12 cellular contexts compared by ENCODE assay signal in genomic region chr22:24303007-24303406, GRCh38. TPM values are rescaled to one million over a fixed set of nuclear protein-coding genes. Genes with fewer than 3 reads are reported as not detected.
DNase-seq lines count a peak whose midpoint lies in the region; TF ChIP-seq lines count a peak whose summit lies in the region.
"Had no signal": no experiment of that assay in that cellular context is flagged by ENCODE, and none has a peak within 500 bp of the region (broad histone marks: within the 10 kb centered on the region; RNA-seq: fewer than 3 reads in every experiment).

No MANE protein-coding gene starts in this region.

- H3K14ac ChIP-seq in trophoblast cell (ENCODE audit: low read length), result no peak overlapping the region

- H4K91ac ChIP-seq in trophoblast cell (ENCODE audit: low read depth, low read length), result no peak overlapping the region

- H3K4ac ChIP-seq in trophoblast cell (ENCODE audit: low read depth, low read length), result no peak overlapping the region

- peaks cover 48 to 96% (median 92%) of the 10 kb centered on the region in 4 donors for H3K4me1 ChIP-seq in esophagus muscularis mucosa
- H3K4me1 ChIP-seq in trophoblast cell (ENCODE audit: control insufficient read depth in 1 of 2, insufficient read depth in 2 of 2, low read length in 2 of 2), result peaks cover 8 to 16% of the 10 kb centered on the region in 2 experiments

- peak overlapping the region; percentile 17 for H3K18ac ChIP-seq in trophoblast cell (ENCODE audit: low read length)

- H3K27ac ChIP-seq in esophagus muscularis mucosa (replicated peaks in 1 of 4) (peak overlapping the region; percentile 78 to 85 (median 80)), trophoblast cell (ENCODE audit: low read depth, low read length) (peak overlapping the region; percentile 75)

- TF ChIP-seq CTCF in CD14-positive monocyte (IDR thresholded peaks at IDR 0.05), result no peak
- no peak for TF ChIP-seq CTCF in esophagus muscularis mucosa (IDR thresholded peaks at IDR 0.05)

- H3K4me3 ChIP-seq in esophagus muscularis mucosa (no peak overlapping the region), trophoblast cell (ENCODE audit: low read depth, low read length) (no peak overlapping the region)

- peak overlapping the region in 6 of 7 donors; percentile 19 to 86 (median 66) for H3K27ac Mint-ChIP-seq in CD14-positive monocyte
- H3K27ac Mint-ChIP-seq in activated T-cell treated with anti-CD3 and anti-CD28 coated beads, Interleukin-2, amount 50 U/mL, for 24 hours, result no peak overlapping the region
- H3K27ac Mint-ChIP-seq in activated T-helper 2 cell treated with anti-CD3 and anti-CD28 coated beads, Interferon-gamma antibody, Interleukin-2, Interleukin-4, amounts not matched to agents 10 μg/mL and 5 μg/mL and 100 μg/mL, durations not matched to agents 14 hours and 24 hours and 36 hours, result no peak overlapping the region

- no peak for TF ChIP-seq EP300 in esophagus muscularis mucosa (IDR thresholded peaks at IDR 0.05)

- no peak overlapping the region for H2BK5ac ChIP-seq in trophoblast cell (ENCODE audit: low read depth, low read length, poor library complexity)

- H3K9me3 ChIP-seq in esophagus muscularis mucosa (no peaks in the 10 kb centered on the region), trophoblast cell (ENCODE audit: insufficient read depth, low read depth, low read length) (no peaks in the 10 kb centered on the region)

- H3K4me2 ChIP-seq in trophoblast cell (ENCODE audit: low read length), result peak overlapping the region; percentile 36

- no peak overlapping the region for H2BK120ac ChIP-seq in trophoblast cell (ENCODE audit: insufficient read depth, low read length, poor library complexity)

- no peak overlapping the region for H3K23ac ChIP-seq in trophoblast cell (ENCODE audit: low read length)

- TF ChIP-seq POLR2A in esophagus muscularis mucosa (IDR thresholded peaks at IDR 0.05; ENCODE audit: low read depth), result no peak

- peak overlapping the region in 1 of 2 donors; percentile 75 for H3K4me3 Mint-ChIP-seq in CD14-positive monocyte
- H3K4me3 Mint-ChIP-seq in activated T-cell treated with anti-CD3 and anti-CD28 coated beads, Interleukin-2, amount 50 U/mL, for 24 hours, result no peak overlapping the region
- no peak overlapping the region for H3K4me3 Mint-ChIP-seq in activated T-helper 2 cell treated with anti-CD3 and anti-CD28 coated beads, Interferon-gamma antibody, Interleukin-2, Interleukin-4, amounts not matched to agents 10 μg/mL and 5 μg/mL and 100 μg/mL, durations not matched to agents 14 hours and 24 hours and 36 hours (ENCODE audit: low read depth)

- peaks cover 1% of the 10 kb centered on the region for H3K79me1 ChIP-seq in trophoblast cell (ENCODE audit: low read length)

- intact Hi-C loops in CD14-positive monocyte (cut with micrococcal nuclease), result no loop called here
- intact Hi-C loops in esophagus muscularis mucosa (cut with DNase I), result no loop called here
- intact Hi-C loops in activated T-helper 2 cell treated with anti-CD3 and anti-CD28 coated beads, Interferon-gamma antibody, Interleukin-2, Interleukin-4, amounts not matched to agents 10 μg/mL and 5 μg/mL and 100 μg/mL, durations not matched to agents 14 hours and 24 hours and 36 hours (cut with micrococcal nuclease), result no loop called here

- H4K12ac ChIP-seq in trophoblast cell (ENCODE audit: low read depth, low read length), result no peak overlapping the region

- H2AFZ ChIP-seq in trophoblast cell (ENCODE audit: insufficient read depth, low read length, poor library complexity), result no peak overlapping the region

- 31% methylated on average over 4 of the region's 4 CpGs for WGBS in esophagus muscularis mucosa
- no CpG with 5 or more reads among the region's 4 CpGs for WGBS in trophoblast cell (ENCODE audit: extremely low coverage, insufficient coverage, insufficient read length)

- H3K9me3 Mint-ChIP-seq in CD14-positive monocyte, result no peaks in the 10 kb centered on the region
- no peaks in the 10 kb centered on the region for H3K9me3 Mint-ChIP-seq in activated T-cell treated with anti-CD3 and anti-CD28 coated beads, Interleukin-2, amount 50 U/mL, for 24 hours
- H3K9me3 Mint-ChIP-seq in activated T-helper 2 cell treated with anti-CD3 and anti-CD28 coated beads, Interferon-gamma antibody, Interleukin-2, Interleukin-4, amounts not matched to agents 10 μg/mL and 5 μg/mL and 100 μg/mL, durations not matched to agents 14 hours and 24 hours and 36 hours, result no peaks in the 10 kb centered on the region
- H3K9me3 Mint-ChIP-seq: activated B cell treated with CpG ODN at 0.5 μM for 24 hours had no signal

- H3K27me3 ChIP-seq in esophagus muscularis mucosa (no peaks in the 10 kb centered on the region), trophoblast cell (ENCODE audit: insufficient read depth, low read length) (no peaks in the 10 kb centered on the region)

- peaks cover 31 to 33% of the 10 kb centered on the region in 2 donors for H3K36me3 Mint-ChIP-seq in CD14-positive monocyte
- H3K36me3 Mint-ChIP-seq in activated T-cell treated with anti-CD3 and anti-CD28 coated beads, Interleukin-2, amount 50 U/mL, for 24 hours (ENCODE audit: low read depth), result peaks cover 63% of the 10 kb centered on the region
- H3K36me3 Mint-ChIP-seq in activated T-helper 2 cell treated with anti-CD3 and anti-CD28 coated beads, Interferon-gamma antibody, Interleukin-2, Interleukin-4, amounts not matched to agents 10 μg/mL and 5 μg/mL and 100 μg/mL, durations not matched to agents 14 hours and 24 hours and 36 hours (ENCODE audit: low read depth), result peaks cover 53% of the 10 kb centered on the region

- no peak overlapping the region for H2BK12ac ChIP-seq in trophoblast cell (ENCODE audit: low read length)

- H3K9ac ChIP-seq in trophoblast cell (ENCODE audit: low read length), result no peak overlapping the region

- H3K36me3 ChIP-seq in esophagus muscularis mucosa, result peaks cover 0 to 12% (median 2%) of the 10 kb centered on the region in 4 donors
- peaks cover 4 to 7% of the 10 kb centered on the region in 2 experiments for H3K36me3 ChIP-seq in trophoblast cell (ENCODE audit: control insufficient read depth in 1 of 2, insufficient read depth in 2 of 2, low read length in 2 of 2)

- peaks cover 2% of the 10 kb centered on the region for H3K79me2 ChIP-seq in trophoblast cell (ENCODE audit: control insufficient read depth, insufficient read depth, low read length, poor library complexity)

- DNase-seq in CD14-positive monocyte (ENCODE audit: low spot score) (no peak), NCI-H748 (lab: John Stamatoyannopoulos, UW; ENCODE audit: unreplicated experiment) (peak; percentile 73), esophagus muscularis mucosa (ENCODE audit: extremely low spot score) (no peak), trophoblast cell (peak in 1 of 2 donors; percentile 39), NCI-H2081 treated with DMSO at 0.1 percent for 48 hours (lab: John Stamatoyannopoulos, UW) (no peak)
- no peak for DNase-seq in activated effector memory CD4-positive, alpha-beta T cell treated with Interleukin-2 at 50 U/mL for 16 hours
- DNase-seq in activated T-cell treated with anti-CD3 and anti-CD28 coated beads, Interleukin-2, amount 50 U/mL, for 24 hours, result no peak
- no peak for DNase-seq in activated T-helper 2 cell treated with anti-CD3 and anti-CD28 coated beads, Interferon-gamma antibody, Interleukin-2, Interleukin-4, amounts not matched to agents 10 μg/mL and 5 μg/mL and 100 μg/mL, durations not matched to agents 14 hours and 24 hours and 36 hours (ENCODE audit: low spot score)
- DNase-seq: activated B cell treated with CpG ODN at 0.5 μM for 24 hours; HCEC 1CT; NCI-H524; stimulated activated naive CD4-positive, alpha-beta T cell treated with Interleukin-2 at 50 U/mL for 16 hours had no signal

- no peaks in the 10 kb centered on the region for H3K27me3 Mint-ChIP-seq in CD14-positive monocyte (ENCODE audit: low read depth in 3 of 3)
- H3K27me3 Mint-ChIP-seq in activated T-cell treated with anti-CD3 and anti-CD28 coated beads, Interleukin-2, amount 50 U/mL, for 24 hours, result no peaks in the 10 kb centered on the region
- H3K27me3 Mint-ChIP-seq in activated T-helper 2 cell treated with anti-CD3 and anti-CD28 coated beads, Interferon-gamma antibody, Interleukin-2, Interleukin-4, amounts not matched to agents 10 μg/mL and 5 μg/mL and 100 μg/mL, durations not matched to agents 14 hours and 24 hours and 36 hours (ENCODE audit: low read depth), result no peaks in the 10 kb centered on the region
- H3K27me3 Mint-ChIP-seq: activated B cell treated with CpG ODN at 0.5 μM for 24 hours had no signal

- H4K8ac ChIP-seq in trophoblast cell (ENCODE audit: low read depth, low read length), result no peak overlapping the region

- H3K4me1 Mint-ChIP-seq in CD14-positive monocyte, result peaks cover 51% of the 10 kb centered on the region
- H3K4me1 Mint-ChIP-seq in activated T-cell treated with anti-CD3 and anti-CD28 coated beads, Interleukin-2, amount 50 U/mL, for 24 hours (ENCODE audit: low read depth), result peaks cover 71% of the 10 kb centered on the region
- peaks cover 47% of the 10 kb centered on the region for H3K4me1 Mint-ChIP-seq in activated T-helper 2 cell treated with anti-CD3 and anti-CD28 coated beads, Interferon-gamma antibody, Interleukin-2, Interleukin-4, amounts not matched to agents 10 μg/mL and 5 μg/mL and 100 μg/mL, durations not matched to agents 14 hours and 24 hours and 36 hours (ENCODE audit: low read depth)

- H2AK5ac ChIP-seq in trophoblast cell (ENCODE audit: low read length), result no peak overlapping the region

RNA-seq across cellular contexts. Expression of gene SPECC1L, which starts 32.4 kb away (rescaled TPM):
- polyA plus RNA-seq in CD14-positive monocyte, result 1 to 10 TPM; 2.5 to 4.9 TPM
- 100 to 1,000 TPM in 2 of 4 donors, 10 to 100 TPM in 2; 63.6 to 116 (median 90.1) TPM for total RNA-seq in esophagus muscularis mucosa
- 28.4 and 30.4 TPM in 2 replicates for polyA plus RNA-seq in trophoblast cell (2013)
- 35.9 and 40.9 TPM in 2 replicates for total RNA-seq in activated T-helper 2 cell treated with anti-CD3 and anti-CD28 coated beads, Interferon-gamma antibody, Interleukin-2, Interleukin-4, amounts not matched to agents 10 μg/mL and 5 μg/mL and 100 μg/mL, durations not matched to agents 14 hours and 24 hours and 36 hours

RNA-seq across cellular contexts. Expression of gene GGT5, which starts 58.1 kb away (rescaled TPM):
- under 1 TPM in 1 of 2 donors, not detected in 1; 0.26 TPM for polyA plus RNA-seq in CD14-positive monocyte
- 10 to 100 TPM; 15.4 to 59.2 (median 37.2) TPM for total RNA-seq in esophagus muscularis mucosa
- 8.2 and 9.1 TPM in 2 replicates for polyA plus RNA-seq in trophoblast cell (2013)
- total RNA-seq in activated T-helper 2 cell treated with anti-CD3 and anti-CD28 coated beads, Interferon-gamma antibody, Interleukin-2, Interleukin-4, amounts not matched to agents 10 μg/mL and 5 μg/mL and 100 μg/mL, durations not matched to agents 14 hours and 24 hours and 36 hours, result 0.05 TPM in 1 of 2 replicates, not detected in the other
- total RNA-seq: activated B cell treated with CpG ODN at 0.5 μM for 24 hours had no signal

Comparison
In these comparisons a context has a peak if more than half of its experiments do, and no peak if none do; other contexts are left out.
1. H3K27ac Mint-ChIP-seq: peak in CD14-positive monocyte (6 of 7); none in activated T-cell treated with anti-CD3 and anti-CD28 coated beads, Interleukin-2, amount 50 U/mL, for 24 hours (single experiment) and activated T-helper 2 cell treated with anti-CD3 and anti-CD28 coated beads, Interferon-gamma antibody, Interleukin-2, Interleukin-4, amounts not matched to agents 10 μg/mL and 5 μg/mL and 100 μg/mL, durations not matched to agents 14 hours and 24 hours and 36 hours (single experiment).
2. RNA of gene GGT5, which starts 58.1 kb away (total RNA-seq): 15.4 to 59.2 TPM in esophagus muscularis mucosa; 0.05 TPM in activated T-helper 2 cell treated with anti-CD3 and anti-CD28 coated beads, Interferon-gamma antibody, Interleukin-2, Interleukin-4, amounts not matched to agents 10 μg/mL and 5 μg/mL and 100 μg/mL, durations not matched to agents 14 hours and 24 hours and 36 hours; every median in the first group is over 10 times any median in the second.